Comparison of ENCODE assay signal across 2 cellular contexts in genomic region chr1:37076168-37076567, GRCh38.
A peak's percentile ranks its signal among the peaks of the same experiment; 100 is the strongest.
TF ChIP-seq lines count a peak whose summit lies in the region.

No MANE protein-coding gene starts in this region.

TF ChIP-seq in GM23338, 12 proteins besides CTCF, POLR2A, EP300 and RAD21:
- TF ChIP-seq ZNF331 (CRISPR knock-in tag; IDR thresholded peaks at IDR 0.05; ENCODE audit: low read depth) = no peak
- TF ChIP-seq ZNF114 (CRISPR knock-in tag; IDR thresholded peaks at IDR 0.05) = no peak
- TF ChIP-seq POLR2AphosphoS5 (IDR thresholded peaks at IDR 0.05; ENCODE audit: low read depth) = no peak

TF ChIP-seq in H1, 55 proteins besides CTCF, POLR2A, EP300 and RAD21:
- TF ChIP-seq SP2 (IDR thresholded peaks at IDR 0.05; ENCODE audit: low read length) (no peak), CEBPB (IDR thresholded peaks at IDR 0.05; ENCODE audit: low read depth, low read length) (peak; percentile 63)
